ENCODE assay signal across 15 cellular contexts in genomic region chr3:155747867-155748266, GRCh38. TPM values are rescaled to one million over a fixed set of nuclear protein-coding genes. Genes with fewer than 3 reads are reported as not detected.
DNase-seq lines count a peak whose midpoint lies in the region; ATAC-seq and TF ChIP-seq lines count a peak whose summit lies in the region.
"Had no signal": no experiment of that assay in that cellular context is flagged by ENCODE, and none has a peak within 500 bp of the region (broad histone marks: within the 10 kb centered on the region; RNA-seq: fewer than 3 reads in every experiment).

No MANE protein-coding gene starts in this region.

- peaks cover 59% of the 10 kb centered on the region for H3F3A ChIP-seq in neural progenitor cell (ENCODE audit: low read depth)

- intact Hi-C loops in left colon (cut with DNase I, micrococcal nuclease) = no loop called here

- ATAC-seq in left lobe of liver (no peak), left colon (no peak)
- ATAC-seq in activated T-cell treated with anti-CD3 and anti-CD28 coated beads, Interleukin-2, amount 50 U/mL, for 72 hours (replicated peaks in 1 of 2) = no peak
- ATAC-seq: Panc1 had no signal

- H3K4me3 Mint-ChIP-seq in endodermal cell (no peak overlapping the region), neural progenitor cell (peak overlapping the region; percentile 99)
- H3K4me3 Mint-ChIP-seq in activated T-cell treated with anti-CD3 and anti-CD28 coated beads, Interleukin-2, amount 50 U/mL, for 72 hours = no peak overlapping the region

- TF ChIP-seq CTCF in endodermal cell (conservative IDR thresholded peaks at IDR 0.05) (no peak), neural progenitor cell (IDR thresholded peaks at IDR 0.05) (no peak)

- no peak overlapping the region for H3K27ac Mint-ChIP-seq in endodermal cell
- H3K27ac Mint-ChIP-seq in neural progenitor cell = peak overlapping the region; percentile 100
- H3K27ac Mint-ChIP-seq in activated T-cell treated with anti-CD3 and anti-CD28 coated beads, Interleukin-2, amount 50 U/mL, for 72 hours = no peak overlapping the region

- no peaks in the 10 kb centered on the region for H3K36me3 ChIP-seq in HUES48 (ENCODE audit: control insufficient read depth, insufficient read depth, low read length)
- no peaks in the 10 kb centered on the region for H3K36me3 ChIP-seq in endodermal cell (ENCODE audit: control insufficient read depth, insufficient read depth, low read length)
- H3K36me3 ChIP-seq in neural progenitor cell = no peaks in the 10 kb centered on the region

- no peaks in the 10 kb centered on the region for H3K9me3 Mint-ChIP-seq in endodermal cell
- no peaks in the 10 kb centered on the region for H3K9me3 Mint-ChIP-seq in neural progenitor cell
- no peaks in the 10 kb centered on the region for H3K9me3 Mint-ChIP-seq in activated T-cell treated with anti-CD3 and anti-CD28 coated beads, Interleukin-2, amount 50 U/mL, for 72 hours

- H3K4me2 ChIP-seq in neural progenitor cell = peak overlapping the region; percentile 89
- H3K4me2 ChIP-seq: SK-N-SH had no signal

- no peaks in the 10 kb centered on the region for H3K9me3 ChIP-seq in HUES48 (ENCODE audit: control insufficient read depth, insufficient read depth, low read length)
- no peaks in the 10 kb centered on the region for H3K9me3 ChIP-seq in endodermal cell (ENCODE audit: control insufficient read depth, low read length)
- no peaks in the 10 kb centered on the region for H3K9me3 ChIP-seq in neural progenitor cell (ENCODE audit: low read depth)
- H3K9me3 ChIP-seq: SK-N-SH had no signal

- H3K4me1 Mint-ChIP-seq in endodermal cell (peaks cover 45% of the 10 kb centered on the region), neural progenitor cell (peaks cover 69% of the 10 kb centered on the region)
- H3K4me1 Mint-ChIP-seq in activated T-cell treated with anti-CD3 and anti-CD28 coated beads, Interleukin-2, amount 50 U/mL, for 72 hours (ENCODE audit: low read depth) = peaks cover 11% of the 10 kb centered on the region

- H3K27me3 Mint-ChIP-seq in endodermal cell (ENCODE audit: insufficient read depth) (peaks cover 9% of the 10 kb centered on the region), neural progenitor cell (ENCODE audit: insufficient read depth, low read depth) (peaks cover 2% of the 10 kb centered on the region)
- H3K27me3 Mint-ChIP-seq in activated T-cell treated with anti-CD3 and anti-CD28 coated beads, Interleukin-2, amount 50 U/mL, for 72 hours (ENCODE audit: low read depth) = peaks cover 34% of the 10 kb centered on the region

- H3K27me3 ChIP-seq in HUES48 (ENCODE audit: control insufficient read depth, insufficient read depth, low read length) = no peaks in the 10 kb centered on the region
- no peaks in the 10 kb centered on the region for H3K27me3 ChIP-seq in endodermal cell (ENCODE audit: control insufficient read depth, insufficient read depth, low read length, poor library complexity, severe bottlenecking)
- H3K27me3 ChIP-seq in neural progenitor cell = no peaks in the 10 kb centered on the region

- H3K36me3 Mint-ChIP-seq in endodermal cell (ENCODE audit: low read depth) (no peaks in the 10 kb centered on the region), neural progenitor cell (no peaks in the 10 kb centered on the region)
- no peaks in the 10 kb centered on the region for H3K36me3 Mint-ChIP-seq in activated T-cell treated with anti-CD3 and anti-CD28 coated beads, Interleukin-2, amount 50 U/mL, for 72 hours (ENCODE audit: insufficient read depth in 2 of 2)

- no peak overlapping the region for H2AFZ ChIP-seq in neural progenitor cell (replicated peaks)

- DNase-seq in NCI-H1694 treated with DMSO at 0.1 percent for 48 hours (lab: John Stamatoyannopoulos, UW) (peak; percentile 38), NCI-H1694 (lab: John Stamatoyannopoulos, UW) (no peak), endodermal cell (no peak), neural progenitor cell (ENCODE audit: low spot score) (no peak), left lobe of liver (ENCODE audit: low spot score) (no peak), left colon (no peak)
- DNase-seq in activated T-cell treated with anti-CD3 and anti-CD28 coated beads, Interleukin-2, amount 50 U/mL, for 72 hours = no peak
- DNase-seq: COR-L47, HCEC 1CT, NCI-H526, Right ventricle myocardium superior, SK-N-SH had no signal

- H4K20me1 ChIP-seq in neural progenitor cell (ENCODE audit: low read depth) = no peaks in the 10 kb centered on the region

- peaks cover 20% of the 10 kb centered on the region for H3K79me2 ChIP-seq in neural progenitor cell (ENCODE audit: low read depth)

- peak overlapping the region; percentile 84 for H3K27ac ChIP-seq in HUES48 (ENCODE audit: low read depth, low read length)
- H3K27ac ChIP-seq in endodermal cell (ENCODE audit: low read depth, low read length) = peak overlapping the region; percentile 91
- no peak overlapping the region for H3K27ac ChIP-seq in neural progenitor cell
- H3K27ac ChIP-seq: C4-2B had no signal

- H3K4me1 ChIP-seq in HUES48 (ENCODE audit: control insufficient read depth, insufficient read depth, low read length) = peaks cover 54% of the 10 kb centered on the region
- H3K4me1 ChIP-seq in endodermal cell (ENCODE audit: control insufficient read depth, insufficient read depth, low read length) = peaks cover 19% of the 10 kb centered on the region
- H3K4me1 ChIP-seq in neural progenitor cell = peaks cover 62% of the 10 kb centered on the region

- 60 to 82% methylated on average over 1 to 3 of the region's 3 CpGs for WGBS in endodermal cell (ENCODE audit: insufficient coverage in 1 of 2, insufficient read length in 1 of 2), 2 experiments

- H3K4me3 ChIP-seq in HUES48 (ENCODE audit: low read depth, low read length) = no peak overlapping the region
- H3K4me3 ChIP-seq in endodermal cell (ENCODE audit: low read length) = no peak overlapping the region
- no peak overlapping the region for H3K4me3 ChIP-seq in neural progenitor cell

- H3K9ac ChIP-seq in HUES48 (ENCODE audit: low read depth, low read length) (peak overlapping the region; percentile 18; the same call in 1 of the 2 replicates), endodermal cell (ENCODE audit: extremely low read depth, low read length, poor library complexity, severe bottlenecking) (no peak overlapping the region), neural progenitor cell (no peak overlapping the region)
- H3K9ac ChIP-seq: SK-N-SH had no signal

RNA-seq across cellular contexts. Expression of gene PLCH1, which starts 3.0 kb away (rescaled TPM):
- total RNA-seq in endodermal cell = 10 to 100 TPM; 12.0 to 12.4 TPM
- polyA plus RNA-seq in endodermal cell (2013, experiment 1 of 2) = 24.1 TPM
- 23.9 TPM for polyA plus RNA-seq in endodermal cell (2013, experiment 2 of 2)
- total RNA-seq in neural progenitor cell (ENCODE audit: low replicate concordance) = 28.8 and 32.0 TPM in 2 replicates
- total RNA-seq in left lobe of liver = 0.08 TPM
- total RNA-seq in left colon = 1 to 10 TPM; 7.1 to 8.5 TPM
- total RNA-seq in activated T-cell treated with anti-CD3 and anti-CD28 coated beads, Interleukin-2, amount 50 U/mL, for 72 hours = 1 to 10 TPM in 1 of 2 donors, under 1 TPM in 1; 0.14 to 1.1 TPM

RNA-seq across cellular contexts. Expression of gene C3orf33, which starts 58.2 kb away (rescaled TPM):
- total RNA-seq in endodermal cell = 1 to 10 TPM; 2.5 to 4.4 TPM
- 5.2 TPM for polyA plus RNA-seq in endodermal cell (2013, experiment 1 of 2)
- polyA plus RNA-seq in endodermal cell (2013, experiment 2 of 2) = 5.5 TPM
- 7.7 and 13.5 TPM in 2 replicates for total RNA-seq in neural progenitor cell (ENCODE audit: low replicate concordance)
- total RNA-seq in left lobe of liver = 0.70 TPM
- total RNA-seq in left colon = 1 to 10 TPM; 2.9 to 3.2 TPM
- total RNA-seq in activated T-cell treated with anti-CD3 and anti-CD28 coated beads, Interleukin-2, amount 50 U/mL, for 72 hours = 1 to 10 TPM; 3.3 to 5.1 TPM
